Comparison of ENCODE assay signal across 16 cellular contexts in the genomic region with DNA sequence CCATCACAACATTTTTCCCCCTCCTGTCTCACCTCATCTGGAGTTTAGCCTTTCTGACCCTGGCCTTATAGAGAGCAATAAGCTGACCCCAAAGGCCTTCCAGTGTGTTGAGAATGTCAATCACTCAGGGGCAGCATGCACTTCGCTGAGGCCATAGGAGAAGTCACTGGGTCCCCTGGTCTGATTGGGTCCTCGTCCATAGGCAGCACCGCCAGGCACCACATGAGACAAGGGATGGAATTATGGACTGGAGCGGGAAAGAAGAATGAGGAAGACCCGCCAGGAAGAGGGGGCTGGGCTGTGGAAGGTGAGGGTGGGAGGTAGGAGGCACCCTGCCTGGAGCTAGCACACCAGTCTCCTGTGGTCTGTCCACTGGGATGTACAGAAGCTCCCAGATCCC.
A peak's percentile ranks its signal among the peaks of the same experiment; 100 is the strongest.
DNase-seq lines count a peak whose midpoint lies in the region; ATAC-seq and TF ChIP-seq lines count a peak whose summit lies in the region.
"Had no signal": no experiment of that assay in that cellular context is flagged by ENCODE, and none has a peak within 500 bp of the region (broad histone marks: within the 10 kb centered on the region; RNA-seq: fewer than 3 reads in every experiment).

No MANE protein-coding gene starts in this region.

- H3K27me3 ChIP-seq in spleen (replicated peaks in 1 of 7) (peaks cover 0 to 10% (median 0%) of the 10 kb centered on the region in 7 donors), gastrocnemius medialis (no peaks in the 10 kb centered on the region)

- no peak overlapping the region for H3K27ac Mint-ChIP-seq in WTC11

- no peaks in the 10 kb centered on the region for H3K36me3 Mint-ChIP-seq in WTC11

- H3K27me3 Mint-ChIP-seq in WTC11 (ENCODE audit: low read depth): peaks cover 36% of the 10 kb centered on the region

- intact Hi-C loops in left colon (cut with DNase I, micrococcal nuclease): no loop called here
- intact Hi-C loops in spleen (cut with DNase I; ENCODE audit: low total_unique reads): no loop called here
- intact Hi-C loops in gastrocnemius medialis (cut with DNase I; ENCODE audit: low total_unique reads): no loop called here

- H3K4me1 ChIP-seq in spleen: no peaks in the 10 kb centered on the region
- no peaks in the 10 kb centered on the region for H3K4me1 ChIP-seq in gastrocnemius medialis

- H3K27ac ChIP-seq in spleen (no peak overlapping the region), gastrocnemius medialis (no peak overlapping the region)
- H3K27ac ChIP-seq: A549, C4-2B had no signal

- no peaks in the 10 kb centered on the region for H3K36me3 ChIP-seq in spleen
- no peaks in the 10 kb centered on the region for H3K36me3 ChIP-seq in gastrocnemius medialis

- no peak overlapping the region for H3K4me3 ChIP-seq in spleen
- no peak overlapping the region for H3K4me3 ChIP-seq in gastrocnemius medialis
- H3K4me3 ChIP-seq: A549 had no signal

- DNase-seq in COLO668 (lab: John Stamatoyannopoulos, UW; ENCODE audit: unreplicated experiment): peak; percentile 28
- no peak for DNase-seq in WTC11 (ENCODE audit: low spot score)
- DNase-seq in left colon: no peak
- peak; percentile 35 for DNase-seq in spleen
- DNase-seq in gastrocnemius medialis: no peak
- DNase-seq in NCI-H1930 (lab: John Stamatoyannopoulos, UW): no peak
- DNase-seq: COR-L47, HCEC 1CT, NCI-H1048, NCI-H187, NCI-H748 treated with DMSO at 0.1 percent for 48 hours, OCI-M1, SHP77 treated with DMSO at 0.1 percent for 48 hours had no signal

- TF ChIP-seq CTCF in WTC11 (IDR thresholded peaks at IDR 0.05) (no peak), spleen (IDR thresholded peaks at IDR 0.05 in 8 of 11, conservative IDR thresholded peaks at IDR 0.05 in 3 of 11) (no peak), gastrocnemius medialis (IDR thresholded peaks at IDR 0.05 in 4 of 5, conservative IDR thresholded peaks at IDR 0.05 in 1 of 5) (no peak)

- ATAC-seq in WTC11 (peak; percentile 42), left colon (peak; percentile 4), GM21381 (IDR thresholded peaks at IDR 0.05; ENCODE audit: unreplicated experiment) (no peak), gastrocnemius medialis (no peak)
- ATAC-seq: A549 had no signal

- WGBS in spleen, 5 donors: 84 to 96% (median 91%) methylated on average over 5 of the region's 5 CpGs

- in situ Hi-C loops in gastrocnemius medialis (cut with MboI; ENCODE audit: low sequenced_read_pairs in 4 of 4): no loop called here

- POLR2A ChIA-PET in WTC11 (lab: Charles Lee): no interaction called here

- no peaks in the 10 kb centered on the region for H3K9me3 ChIP-seq in spleen
- H3K9me3 ChIP-seq in gastrocnemius medialis: no peaks in the 10 kb centered on the region
- H3K9me3 ChIP-seq: A549 had no signal

- H3K4me1 Mint-ChIP-seq in WTC11: peaks cover 49% of the 10 kb centered on the region

- no peaks in the 10 kb centered on the region for H3K9me3 Mint-ChIP-seq in WTC11

- peak overlapping the region; percentile 18; the same call in 1 of the 2 replicates for H3K4me3 Mint-ChIP-seq in WTC11

- TF ChIP-seq POLR2A in spleen (IDR thresholded peaks at IDR 0.05) (no peak), gastrocnemius medialis (IDR thresholded peaks at IDR 0.05) (no peak)

- CTCF ChIA-PET in WTC11 (lab: Charles Lee): interaction anchor here (1.3 to 1.6 kb wide), 2 partner anchors 83 to 103 kb away, joined by 5 to 8 read pairs; no protein-coding TSS in a partner anchor

TF ChIP-seq in WTC11, 78 proteins besides CTCF, POLR2A, EP300 and RAD21:
- TF ChIP-seq, protein P1, sequence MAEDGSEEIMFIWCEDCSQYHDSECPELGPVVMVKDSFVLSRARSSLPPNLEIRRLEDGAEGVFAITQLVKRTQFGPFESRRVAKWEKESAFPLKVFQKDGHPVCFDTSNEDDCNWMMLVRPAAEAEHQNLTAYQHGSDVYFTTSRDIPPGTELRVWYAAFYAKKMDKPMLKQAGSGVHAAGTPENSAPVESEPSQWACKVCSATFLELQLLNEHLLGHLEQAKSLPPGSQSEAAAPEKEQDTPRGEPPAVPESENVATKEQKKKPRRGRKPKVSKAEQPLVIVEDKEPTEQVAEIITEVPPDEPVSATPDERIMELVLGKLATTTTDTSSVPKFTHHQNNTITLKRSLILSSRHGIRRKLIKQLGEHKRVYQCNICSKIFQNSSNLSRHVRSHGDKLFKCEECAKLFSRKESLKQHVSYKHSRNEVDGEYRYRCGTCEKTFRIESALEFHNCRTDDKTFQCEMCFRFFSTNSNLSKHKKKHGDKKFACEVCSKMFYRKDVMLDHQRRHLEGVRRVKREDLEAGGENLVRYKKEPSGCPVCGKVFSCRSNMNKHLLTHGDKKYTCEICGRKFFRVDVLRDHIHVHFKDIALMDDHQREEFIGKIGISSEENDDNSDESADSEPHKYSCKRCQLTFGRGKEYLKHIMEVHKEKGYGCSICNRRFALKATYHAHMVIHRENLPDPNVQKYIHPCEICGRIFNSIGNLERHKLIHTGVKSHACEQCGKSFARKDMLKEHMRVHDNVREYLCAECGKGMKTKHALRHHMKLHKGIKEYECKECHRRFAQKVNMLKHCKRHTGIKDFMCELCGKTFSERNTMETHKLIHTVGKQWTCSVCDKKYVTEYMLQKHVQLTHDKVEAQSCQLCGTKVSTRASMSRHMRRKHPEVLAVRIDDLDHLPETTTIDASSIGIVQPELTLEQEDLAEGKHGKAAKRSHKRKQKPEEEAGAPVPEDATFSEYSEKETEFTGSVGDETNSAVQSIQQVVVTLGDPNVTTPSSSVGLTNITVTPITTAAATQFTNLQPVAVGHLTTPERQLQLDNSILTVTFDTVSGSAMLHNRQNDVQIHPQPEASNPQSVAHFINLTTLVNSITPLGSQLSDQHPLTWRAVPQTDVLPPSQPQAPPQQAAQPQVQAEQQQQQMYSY (CRISPR knock-in tag; IDR thresholded peaks at IDR 0.05): peak; percentile 88
- TF ChIP-seq ATF1 (CRISPR knock-in tag; IDR thresholded peaks at IDR 0.05): no peak

Comparison
In these comparisons a context has a peak if more than half of its experiments do, and no peak if none do; other contexts are left out.
1. DNase-seq: peak in COLO668 (single experiment) and spleen (single experiment); none in WTC11 (single experiment), left colon (0 of 2), gastrocnemius medialis (0 of 2) and NCI-H1930 (0 of 2).
2. ATAC-seq: peak in WTC11 (single experiment) and left colon (single experiment); none in GM21381 (single experiment) and gastrocnemius medialis (0 of 2).